In genomic region chr10:119113805-119114732, GRCh38 we compare ENCODE assay signal across 9 cellular contexts.
A peak's percentile ranks its signal among the peaks of the same experiment; 100 is the strongest.
DNase-seq lines count a peak whose midpoint lies in the region; ATAC-seq and FAIRE-seq lines count a peak whose summit lies in the region.
"Had no signal": no experiment of that assay in that cellular context is flagged by ENCODE, and none has a peak within 500 bp of the region (broad histone marks: within the 10 kb centered on the region; RNA-seq: fewer than 3 reads in every experiment).

No MANE protein-coding gene starts in this region.

- H3K27me3 Mint-ChIP-seq in dendritic cell treated with granulocyte-macrophage colony-stimulating factor and Interleukin-4, amounts not matched to agents 40 ng/mL and 50 ng/mL, for 4 days: no peaks in the 10 kb centered on the region

- H3K9ac ChIP-seq in rectal smooth muscle tissue (ENCODE audit: low read length): no peak overlapping the region

- intact Hi-C loops in dendritic cell treated with granulocyte-macrophage colony-stimulating factor and Interleukin-4, amounts not matched to agents 40 ng/mL and 50 ng/mL, for 4 days (cut with micrococcal nuclease): no loop called here

- H3K9me3 Mint-ChIP-seq in dendritic cell treated with granulocyte-macrophage colony-stimulating factor and Interleukin-4, amounts not matched to agents 40 ng/mL and 50 ng/mL, for 4 days: no peaks in the 10 kb centered on the region

- H3K4me1 ChIP-seq in rectal smooth muscle tissue (ENCODE audit: control insufficient read depth, insufficient read depth, low read length): peaks cover 7% of the 10 kb centered on the region

- peak overlapping the region; percentile 60 for H3K27ac Mint-ChIP-seq in dendritic cell treated with granulocyte-macrophage colony-stimulating factor and Interleukin-4, amounts not matched to agents 40 ng/mL and 50 ng/mL, for 4 days

- peak overlapping the region; percentile 57 for H3K27ac ChIP-seq in rectal smooth muscle tissue (ENCODE audit: low read depth, low read length)

- ATAC-seq in HG03108 (IDR thresholded peaks at IDR 0.05; ENCODE audit: unreplicated experiment) (no peak), HG03460 (IDR thresholded peaks at IDR 0.05; ENCODE audit: unreplicated experiment) (no peak)

- peak; percentile 96 for DNase-seq in EH (ENCODE audit: low read depth)
- peak; percentile 82 for DNase-seq in NOMO-1 treated with DMSO at 0.1 percent for 48 hours (lab: John Stamatoyannopoulos, UW; ENCODE audit: unreplicated experiment)
- no peak for DNase-seq in NCI-H748 treated with DMSO at 0.1 percent for 48 hours (lab: John Stamatoyannopoulos, UW)
- no peak for DNase-seq in RCC 7860 (ENCODE audit: low spot score)
- DNase-seq: occipital lobe had no signal

- no peaks in the 10 kb centered on the region for H3K27me3 ChIP-seq in rectal smooth muscle tissue (ENCODE audit: control insufficient read depth, insufficient read depth, low read length)

- peaks cover 22% of the 10 kb centered on the region for H3K4me1 Mint-ChIP-seq in dendritic cell treated with granulocyte-macrophage colony-stimulating factor and Interleukin-4, amounts not matched to agents 40 ng/mL and 50 ng/mL, for 4 days (ENCODE audit: low read depth)

- H3K4me3 Mint-ChIP-seq in dendritic cell treated with granulocyte-macrophage colony-stimulating factor and Interleukin-4, amounts not matched to agents 40 ng/mL and 50 ng/mL, for 4 days: no peak overlapping the region

- H3K4me3 ChIP-seq in rectal smooth muscle tissue (ENCODE audit: low read length): no peak overlapping the region

- no peak for FAIRE-seq in RCC 7860 (lab: Jason Lieb, UNC)

- peaks cover 5% of the 10 kb centered on the region for H3K36me3 ChIP-seq in rectal smooth muscle tissue (ENCODE audit: control insufficient read depth, insufficient read depth, low read length)

- peaks cover 81% of the 10 kb centered on the region for H3K36me3 Mint-ChIP-seq in dendritic cell treated with granulocyte-macrophage colony-stimulating factor and Interleukin-4, amounts not matched to agents 40 ng/mL and 50 ng/mL, for 4 days (ENCODE audit: low read depth)

Comparison
In these comparisons a context has a peak if more than half of its experiments do, and no peak if none do; other contexts are left out.
1. DNase-seq: peak in EH (single experiment) and NOMO-1 treated with DMSO at 0.1 percent for 48 hours (single experiment); none in NCI-H748 treated with DMSO at 0.1 percent for 48 hours (single experiment) and RCC 7860 (single experiment).